Comparison of ENCODE assay signal across 1 cellular context in the genomic region with DNA sequence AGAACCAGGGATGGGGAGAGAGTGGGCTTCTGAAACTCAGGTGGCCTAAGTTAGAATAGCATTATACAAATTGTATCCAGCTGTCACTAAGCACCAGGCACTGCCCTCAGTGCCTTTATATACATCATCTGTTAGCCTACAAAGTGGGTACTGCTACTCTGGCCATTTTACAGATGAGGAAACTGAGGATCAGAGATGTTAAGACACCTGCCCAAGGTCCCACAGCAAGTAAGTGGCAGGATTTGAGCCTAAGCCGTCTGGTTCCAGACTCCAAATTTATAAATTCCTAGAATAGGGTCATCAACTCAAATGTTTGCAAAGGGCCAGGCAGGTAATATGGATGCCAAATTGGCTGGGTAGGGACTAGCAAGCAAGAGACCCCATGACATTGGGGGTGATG.
TF ChIP-seq lines count a peak whose summit lies in the region.

No MANE protein-coding gene starts in this region.

TF ChIP-seq in K562, 482 proteins besides CTCF, POLR2A, EP300 and RAD21:
- TF ChIP-seq SMARCA5 (IDR thresholded peaks at IDR 0.05) = peak; percentile 89
- TF ChIP-seq PTBP1 (IDR thresholded peaks at IDR 0.05; ENCODE audit: low read depth, low read length) = peak; percentile 52; the same call in 1 of the 2 replicates
- no peak for TF ChIP-seq MYNN (IDR thresholded peaks at IDR 0.05)
- no peak for TF ChIP-seq MYNN (CRISPR knock-in tag; IDR thresholded peaks at IDR 0.05)
- TF ChIP-seq KLF1 (tag; IDR thresholded peaks at IDR 0.05) = no peak
- TF ChIP-seq KDM1A (IDR thresholded peaks at IDR 0.05) = peak; percentile 70 to 86
- TF ChIP-seq HDAC2 (IDR thresholded peaks at IDR 0.05) = peak; percentile 65
- TF ChIP-seq BCOR (IDR thresholded peaks at IDR 0.05) = peak; percentile 96
- TF ChIP-seq CHD4 (IDR thresholded peaks at IDR 0.05; ENCODE audit: insufficient read depth, insufficient replicate concordance, low read depth, low read length, poor library complexity, severe bottlenecking) = peak; percentile 31
- TF ChIP-seq ZNF23 (CRISPR knock-in tag; IDR thresholded peaks at IDR 0.05) = no peak
- no peak for TF ChIP-seq NCOR1 (IDR thresholded peaks at IDR 0.05)
- peak in 1 of 2 experiments; percentile 77; a peak in 1 of 4 replicates for TF ChIP-seq RCOR1 (IDR thresholded peaks at IDR 0.05; ENCODE audit: borderline replicate concordance in 1 of 2, low read depth in 2 of 2, low read length in 2 of 2)
- peak; percentile 85 for TF ChIP-seq ADNP (tag; IDR thresholded peaks at IDR 0.05)
- TF ChIP-seq CBX3 (IDR thresholded peaks at IDR 0.05; ENCODE audit: borderline replicate concordance in 1 of 2, low read length in 2 of 2) = 0 out of 3 replicates have a peak, but pooled peaks of 1 of the 2 experiments have one; percentile 10
- TF ChIP-seq ZFP36 (IDR thresholded peaks at IDR 0.05; ENCODE audit: low read depth, low read length, partially characterized antibody) = peak; percentile 85
- TF ChIP-seq RBM25 (IDR thresholded peaks at IDR 0.05; ENCODE audit: low read depth, low read length, severe bottlenecking) = peak; percentile 97
- TF ChIP-seq, protein P1, sequence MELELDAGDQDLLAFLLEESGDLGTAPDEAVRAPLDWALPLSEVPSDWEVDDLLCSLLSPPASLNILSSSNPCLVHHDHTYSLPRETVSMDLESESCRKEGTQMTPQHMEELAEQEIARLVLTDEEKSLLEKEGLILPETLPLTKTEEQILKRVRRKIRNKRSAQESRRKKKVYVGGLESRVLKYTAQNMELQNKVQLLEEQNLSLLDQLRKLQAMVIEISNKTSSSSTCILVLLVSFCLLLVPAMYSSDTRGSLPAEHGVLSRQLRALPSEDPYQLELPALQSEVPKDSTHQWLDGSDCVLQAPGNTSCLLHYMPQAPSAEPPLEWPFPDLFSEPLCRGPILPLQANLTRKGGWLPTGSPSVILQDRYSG (tag; conservative IDR thresholded peaks at IDR 0.05; ENCODE audit: low read depth) = no peak
